In genomic region chr3:141312359-141313090, GRCh38 we compare ENCODE assay signal across 1 cellular context.
A peak's percentile ranks its signal among the peaks of the same experiment; 100 is the strongest.
TF ChIP-seq lines count a peak whose summit lies in the region.

No MANE protein-coding gene starts in this region.

TF ChIP-seq in K562, 482 proteins besides CTCF, POLR2A, EP300 and RAD21 (continued from another document and continues in another):
- TF ChIP-seq, protein P1, sequence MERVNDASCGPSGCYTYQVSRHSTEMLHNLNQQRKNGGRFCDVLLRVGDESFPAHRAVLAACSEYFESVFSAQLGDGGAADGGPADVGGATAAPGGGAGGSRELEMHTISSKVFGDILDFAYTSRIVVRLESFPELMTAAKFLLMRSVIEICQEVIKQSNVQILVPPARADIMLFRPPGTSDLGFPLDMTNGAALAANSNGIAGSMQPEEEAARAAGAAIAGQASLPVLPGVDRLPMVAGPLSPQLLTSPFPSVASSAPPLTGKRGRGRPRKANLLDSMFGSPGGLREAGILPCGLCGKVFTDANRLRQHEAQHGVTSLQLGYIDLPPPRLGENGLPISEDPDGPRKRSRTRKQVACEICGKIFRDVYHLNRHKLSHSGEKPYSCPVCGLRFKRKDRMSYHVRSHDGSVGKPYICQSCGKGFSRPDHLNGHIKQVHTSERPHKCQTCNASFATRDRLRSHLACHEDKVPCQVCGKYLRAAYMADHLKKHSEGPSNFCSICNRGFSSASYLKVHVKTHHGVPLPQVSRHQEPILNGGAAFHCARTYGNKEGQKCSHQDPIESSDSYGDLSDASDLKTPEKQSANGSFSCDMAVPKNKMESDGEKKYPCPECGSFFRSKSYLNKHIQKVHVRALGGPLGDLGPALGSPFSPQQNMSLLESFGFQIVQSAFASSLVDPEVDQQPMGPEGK (CRISPR knock-in tag; IDR thresholded peaks at IDR 0.05; ENCODE audit: borderline replicate concordance), result peak; percentile 99
- peak; percentile 100 for TF ChIP-seq ZNF589 (CRISPR knock-in tag; IDR thresholded peaks at IDR 0.05; ENCODE audit: low read depth)
- TF ChIP-seq ZNF407 (IDR thresholded peaks at IDR 0.05; ENCODE audit: low read depth), result no peak
- peak; percentile 81 for TF ChIP-seq ARID1B (IDR thresholded peaks at IDR 0.05)
- TF ChIP-seq SRSF9 (IDR thresholded peaks at IDR 0.05; ENCODE audit: borderline replicate concordance, low read depth, low read length), result no peak
- TF ChIP-seq NR1H2 (CRISPR knock-in tag; IDR thresholded peaks at IDR 0.05), result no peak
- no peak for TF ChIP-seq MED1 (CRISPR knock-in tag; IDR thresholded peaks at IDR 0.05; ENCODE audit: borderline replicate concordance)
- peak; percentile 100 for TF ChIP-seq ZNF197 (CRISPR knock-in tag; IDR thresholded peaks at IDR 0.05; ENCODE audit: low read depth)
- TF ChIP-seq ATF7 (IDR thresholded peaks at IDR 0.05), result no peak
- TF ChIP-seq KDM1A (IDR thresholded peaks at IDR 0.05), result peak; percentile 20 to 32; a peak in 2 of 4 replicates
- peak; percentile 99 for TF ChIP-seq PHB (CRISPR knock-in tag; IDR thresholded peaks at IDR 0.05)
- TF ChIP-seq IRF2 (CRISPR knock-in tag; IDR thresholded peaks at IDR 0.05), result no peak
- no peak for TF ChIP-seq TBL1XR1 (IDR thresholded peaks at IDR 0.05; ENCODE audit: low read length in 2 of 2)
- TF ChIP-seq, protein P2, sequence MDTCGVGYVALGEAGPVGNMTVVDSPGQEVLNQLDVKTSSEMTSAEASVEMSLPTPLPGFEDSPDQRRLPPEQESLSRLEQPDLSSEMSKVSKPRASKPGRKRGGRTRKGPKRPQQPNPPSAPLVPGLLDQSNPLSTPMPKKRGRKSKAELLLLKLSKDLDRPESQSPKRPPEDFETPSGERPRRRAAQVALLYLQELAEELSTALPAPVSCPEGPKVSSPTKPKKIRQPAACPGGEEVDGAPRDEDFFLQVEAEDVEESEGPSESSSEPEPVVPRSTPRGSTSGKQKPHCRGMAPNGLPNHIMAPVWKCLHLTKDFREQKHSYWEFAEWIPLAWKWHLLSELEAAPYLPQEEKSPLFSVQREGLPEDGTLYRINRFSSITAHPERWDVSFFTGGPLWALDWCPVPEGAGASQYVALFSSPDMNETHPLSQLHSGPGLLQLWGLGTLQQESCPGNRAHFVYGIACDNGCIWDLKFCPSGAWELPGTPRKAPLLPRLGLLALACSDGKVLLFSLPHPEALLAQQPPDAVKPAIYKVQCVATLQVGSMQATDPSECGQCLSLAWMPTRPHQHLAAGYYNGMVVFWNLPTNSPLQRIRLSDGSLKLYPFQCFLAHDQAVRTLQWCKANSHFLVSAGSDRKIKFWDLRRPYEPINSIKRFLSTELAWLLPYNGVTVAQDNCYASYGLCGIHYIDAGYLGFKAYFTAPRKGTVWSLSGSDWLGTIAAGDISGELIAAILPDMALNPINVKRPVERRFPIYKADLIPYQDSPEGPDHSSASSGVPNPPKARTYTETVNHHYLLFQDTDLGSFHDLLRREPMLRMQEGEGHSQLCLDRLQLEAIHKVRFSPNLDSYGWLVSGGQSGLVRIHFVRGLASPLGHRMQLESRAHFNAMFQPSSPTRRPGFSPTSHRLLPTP (IDR thresholded peaks at IDR 0.05; ENCODE audit: borderline replicate concordance, extremely low read depth, insufficient read length), result no peak
- no peak for TF ChIP-seq SMARCB1 (IDR thresholded peaks at IDR 0.05; ENCODE audit: insufficient read length, low read depth)
- TF ChIP-seq PBX2 (CRISPR knock-in tag; IDR thresholded peaks at IDR 0.05; ENCODE audit: low read depth), result no peak
- TF ChIP-seq PBX2 (tag; conservative IDR thresholded peaks at IDR 0.05; ENCODE audit: low read depth), result peak; percentile 90
- peak; percentile 32 for TF ChIP-seq CHD4 (IDR thresholded peaks at IDR 0.05; ENCODE audit: insufficient read depth, insufficient replicate concordance, low read depth, low read length, poor library complexity, severe bottlenecking)
- peak in 1 of 2 experiments; percentile 100; a peak in 2 of 4 replicates for TF ChIP-seq TEAD1 (CRISPR knock-in tag; IDR thresholded peaks at IDR 0.05)
- peak; percentile 100 for TF ChIP-seq ELF4 (CRISPR knock-in tag; IDR thresholded peaks at IDR 0.05)
- no peak; the same call in 1 of the 2 replicates for TF ChIP-seq ETV5 (CRISPR knock-in tag; IDR thresholded peaks at IDR 0.05; ENCODE audit: low read depth)
- no peak for TF ChIP-seq SNRNP70 (optimal IDR thresholded peaks at IDR 0.05; ENCODE audit: low read depth, low read length)
- peak; percentile 58; the same call in 1 of the 2 replicates for TF ChIP-seq HDAC2 (IDR thresholded peaks at IDR 0.05)
- TF ChIP-seq, protein P3, sequence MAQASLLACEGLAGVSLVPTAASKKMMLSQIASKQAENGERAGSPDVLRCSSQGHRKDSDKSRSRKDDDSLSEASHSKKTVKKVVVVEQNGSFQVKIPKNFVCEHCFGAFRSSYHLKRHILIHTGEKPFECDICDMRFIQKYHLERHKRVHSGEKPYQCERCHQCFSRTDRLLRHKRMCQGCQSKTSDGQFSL (CRISPR knock-in tag; IDR thresholded peaks at IDR 0.05), result no peak
- TF ChIP-seq, protein P3 (tag; IDR thresholded peaks at IDR 0.05), result peak in 1 of 2 experiments; percentile 100; a peak in 2 of 4 replicates
- peak; percentile 99 for TF ChIP-seq NUFIP1 (IDR thresholded peaks at IDR 0.05; ENCODE audit: partially characterized antibody)
- no peak for TF ChIP-seq STAT6 (CRISPR knock-in tag; IDR thresholded peaks at IDR 0.05)
- TF ChIP-seq SP2 (IDR thresholded peaks at IDR 0.05; ENCODE audit: extremely low read depth, low read depth, low read length, poor library complexity, severe bottlenecking), result no peak
- peak; percentile 97 for TF ChIP-seq HMG20A (CRISPR knock-in tag; conservative IDR thresholded peaks at IDR 0.05)
- peak; percentile 99 for TF ChIP-seq ZFPM2 (CRISPR knock-in tag; IDR thresholded peaks at IDR 0.05)
- 0 out of 2 replicates have a peak, but pooled peaks have one; percentile 23 for TF ChIP-seq MTA3 (IDR thresholded peaks at IDR 0.05; ENCODE audit: borderline replicate concordance)
- no peak for TF ChIP-seq SNIP1 (IDR thresholded peaks at IDR 0.05; ENCODE audit: low read depth)
- no peak for TF ChIP-seq NRF1 (conservative IDR thresholded peaks at IDR 0.05 in 1 of 2, IDR thresholded peaks at IDR 0.05 in 1 of 2)
- peak; percentile 99 for TF ChIP-seq KDM2B (CRISPR knock-in tag; IDR thresholded peaks at IDR 0.05)
- TF ChIP-seq, protein P4, sequence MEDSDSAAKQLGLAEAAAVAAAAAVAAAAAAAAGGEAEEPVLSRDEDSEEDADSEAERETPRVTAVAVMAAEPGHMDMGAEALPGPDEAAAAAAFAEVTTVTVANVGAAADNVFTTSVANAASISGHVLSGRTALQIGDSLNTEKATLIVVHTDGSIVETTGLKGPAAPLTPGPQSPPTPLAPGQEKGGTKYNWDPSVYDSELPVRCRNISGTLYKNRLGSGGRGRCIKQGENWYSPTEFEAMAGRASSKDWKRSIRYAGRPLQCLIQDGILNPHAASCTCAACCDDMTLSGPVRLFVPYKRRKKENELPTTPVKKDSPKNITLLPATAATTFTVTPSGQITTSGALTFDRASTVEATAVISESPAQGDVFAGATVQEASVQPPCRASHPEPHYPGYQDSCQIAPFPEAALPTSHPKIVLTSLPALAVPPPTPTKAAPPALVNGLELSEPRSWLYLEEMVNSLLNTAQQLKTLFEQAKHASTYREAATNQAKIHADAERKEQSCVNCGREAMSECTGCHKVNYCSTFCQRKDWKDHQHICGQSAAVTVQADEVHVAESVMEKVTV (CRISPR knock-in tag; IDR thresholded peaks at IDR 0.05), result peak; percentile 89
- peak; percentile 43 for TF ChIP-seq CCNT2 (IDR thresholded peaks at IDR 0.05; ENCODE audit: borderline replicate concordance, extremely low read depth, insufficient read length, low read depth, low read length)
- TF ChIP-seq CEBPG (CRISPR knock-in tag; IDR thresholded peaks at IDR 0.05), result no peak
- TF ChIP-seq CEBPG (tag; conservative IDR thresholded peaks at IDR 0.05 in 1 of 2, IDR thresholded peaks at IDR 0.05 in 1 of 2), result peak; percentile 27 to 70; a peak in 2 of 4 replicates
- no peak for TF ChIP-seq SUPT5H (IDR thresholded peaks at IDR 0.05)
